In the genomic region with DNA sequence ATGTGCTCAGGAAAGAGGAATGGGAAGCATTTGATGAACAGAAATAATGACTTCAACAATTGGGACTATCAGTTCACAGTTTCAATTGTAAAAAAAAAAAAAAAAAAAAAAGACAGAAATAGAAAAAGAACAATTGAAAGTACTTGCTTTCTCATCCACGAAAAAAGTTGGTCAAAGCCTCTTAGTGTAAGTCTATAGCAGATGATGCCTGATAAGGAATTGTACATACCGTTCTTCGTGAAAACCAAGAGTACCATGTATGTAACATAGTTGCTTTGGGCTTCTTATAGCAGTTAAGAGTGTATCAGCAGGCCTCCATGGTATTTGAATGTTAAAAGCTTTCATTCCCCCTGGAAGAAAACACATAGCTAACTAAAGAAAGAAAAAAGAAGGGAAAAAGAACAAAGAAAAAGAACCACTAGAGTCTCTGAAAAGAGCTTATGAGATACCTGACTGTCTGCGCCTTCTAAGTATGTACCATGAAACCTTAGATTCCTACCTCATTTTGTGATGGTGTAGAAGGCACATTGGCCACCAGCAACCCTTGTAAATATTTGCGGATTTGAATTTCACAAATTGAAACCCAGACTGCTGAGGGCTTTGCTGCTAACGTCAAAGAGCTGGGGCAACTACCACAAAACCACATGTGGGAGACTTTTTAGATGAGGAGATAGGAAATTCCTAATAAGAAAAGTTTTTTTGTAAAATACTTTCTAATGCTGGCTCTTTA, we compare ENCODE assay signal across 20 cellular contexts.
A peak's percentile ranks its signal among the peaks of the same experiment; 100 is the strongest.
DNase-seq lines count a peak whose midpoint lies in the region; ATAC-seq, FAIRE-seq and TF ChIP-seq lines count a peak whose summit lies in the region.
"Had no signal": no experiment of that assay in that cellular context is flagged by ENCODE, and none has a peak within 500 bp of the region (broad histone marks: within the 10 kb centered on the region; RNA-seq: fewer than 3 reads in every experiment).

No MANE protein-coding gene starts in this region.

- no peak for FAIRE-seq in HepG2 (lab: Jason Lieb, UNC)
- FAIRE-seq: urothelium cell line had no signal

- H3K4me2 ChIP-seq in HepG2 (ENCODE audit: low read depth, low read length), result no peak overlapping the region

- H3K27me3 Mint-ChIP-seq in effector memory CD8-positive, alpha-beta T cell, result peaks cover 0 to 6% of the 10 kb centered on the region in 2 donors
- H3K27me3 Mint-ChIP-seq in stimulated activated naive B cell treated with anti-CD40 and anti-IgM and Interleukin-4, amounts not matched to agents 10 μg/mL and 1 μg/mL and 100 μg/mL, for 72 hours, result peaks cover 0 to 12% of the 10 kb centered on the region in 2 donors

- DNase-seq in HepG2 (ENCODE audit: low spot score) (no peak), Panc1 (ENCODE audit: low read depth, low spot score) (no peak), foreskin melanocyte (no peak), NCI-H2171 (lab: John Stamatoyannopoulos, UW) (no peak), GM19238 (ENCODE audit: insufficient read length, low spot score) (no peak)
- DNase-seq in effector memory CD8-positive, alpha-beta T cell, result no peak
- no peak for DNase-seq in stimulated activated naive B cell treated with anti-CD40 and anti-IgM and Interleukin-4, amounts not matched to agents 10 μg/mL and 1 μg/mL and 100 μg/mL, for 72 hours
- DNase-seq: activated gamma-delta T cell treated with Interleukin-2 at 50 U/mL for 16 hours; adrenal gland; HFFc6; IMR-90; NCI-H1417; NCI-H2081 treated with DMSO at 0.1 percent for 48 hours; NCI-H774; psoas muscle; stimulated activated CD4-positive, alpha-beta T cell treated with anti-CD3 and anti-CD28 coated beads, Interleukin-1b, Interleukin-23, amount 100 ng/mL, for 48 hours; T-helper 9 cell had no signal

- ATAC-seq in HepG2 (no peak), Panc1 (no peak)
- ATAC-seq in effector memory CD8-positive, alpha-beta T cell (replicated peaks), result peak; percentile 71
- ATAC-seq in stimulated activated naive B cell treated with anti-CD40 and anti-IgM and Interleukin-4, amounts not matched to agents 10 μg/mL and 1 μg/mL and 100 μg/mL, for 72 hours (replicated peaks), result no peak
- ATAC-seq: psoas muscle had no signal

- H3K27ac ChIP-seq in liver (ENCODE audit: low read depth in 1 of 2, low read length in 2 of 2) (peak overlapping the region; percentile 56 to 63), HepG2 (ENCODE audit: extremely low read length, insufficient read depth, low read length) (no peak overlapping the region), Panc1 (ENCODE audit: low read length) (peak overlapping the region; percentile 26; the same call in 1 of the 2 replicates)
- H3K27ac ChIP-seq: adrenal gland, psoas muscle, skin epidermis had no signal

- H3K4me3 ChIP-seq in liver (ENCODE audit: low read depth in 1 of 3, low read length in 3 of 3), result no peak overlapping the region
- H3K4me3 ChIP-seq in HepG2 (replicated peaks in 1 of 3; ENCODE audit: insufficient read depth in 1 of 3, low read depth in 2 of 3, low read length in 3 of 3), result no peak overlapping the region
- H3K4me3 ChIP-seq in Panc1 (ENCODE audit: low read depth in 2 of 2, low read length in 2 of 2), result no peak overlapping the region
- H3K4me3 ChIP-seq: adrenal gland, psoas muscle, skin epidermis had no signal

- H3K9me3 ChIP-seq in liver (ENCODE audit: control insufficient read depth in 4 of 4, low read length in 3 of 4) (no peaks in the 10 kb centered on the region), HepG2 (ENCODE audit: low read length) (no peaks in the 10 kb centered on the region), Panc1 (ENCODE audit: control insufficient read depth, insufficient read depth, low read depth, low read length) (no peaks in the 10 kb centered on the region)
- H3K9me3 ChIP-seq: adrenal gland, psoas muscle had no signal

- 65% methylated on average over 6 of the region's 6 CpGs for WGBS in liver
- 28% methylated on average over 6 of the region's 6 CpGs for WGBS in HepG2 (ENCODE audit: low lambda C conversion rate)

- H4K20me1 ChIP-seq in HepG2 (ENCODE audit: insufficient read depth, low read length), result no peaks in the 10 kb centered on the region

- intact Hi-C loops in HepG2 (cut with micrococcal nuclease; ENCODE audit: unreplicated experiment), result no loop called here
- intact Hi-C loops in Panc1 (cut with micrococcal nuclease; ENCODE audit: unreplicated experiment), result no loop called here

- H3K9ac ChIP-seq in liver (ENCODE audit: low read depth in 1 of 2, low read length in 2 of 2) (peak overlapping the region in 1 of 2 donors; percentile 34), HepG2 (ENCODE audit: insufficient read depth, low read depth, low read length) (no peak overlapping the region)

- peak overlapping the region in 1 of 2 donors; percentile 29 for H3K27ac Mint-ChIP-seq in effector memory CD8-positive, alpha-beta T cell
- peak overlapping the region; percentile 62 for H3K27ac Mint-ChIP-seq in stimulated activated naive B cell treated with anti-CD40 and anti-IgM and Interleukin-4, amounts not matched to agents 10 μg/mL and 1 μg/mL and 100 μg/mL, for 72 hours
- H3K27ac Mint-ChIP-seq: HFFc6 had no signal

- TF ChIP-seq POLR2A in HepG2 (IDR thresholded peaks at IDR 0.05; ENCODE audit: insufficient read depth in 1 of 2, low read depth in 2 of 2, low read length in 2 of 2), result no peak

- H3K4me3 Mint-ChIP-seq in effector memory CD8-positive, alpha-beta T cell, result no peak overlapping the region
- no peak overlapping the region for H3K4me3 Mint-ChIP-seq in stimulated activated naive B cell treated with anti-CD40 and anti-IgM and Interleukin-4, amounts not matched to agents 10 μg/mL and 1 μg/mL and 100 μg/mL, for 72 hours
- H3K4me3 Mint-ChIP-seq: HFFc6 had no signal

- POLR2A ChIA-PET in HepG2 (lab: Yijun Ruan, JAX), result no interaction called here
- POLR2A ChIA-PET in Panc1 (lab: Charles Lee), result no interaction called here

- TF ChIP-seq CTCF in liver (IDR thresholded peaks at IDR 0.05; ENCODE audit: low read depth, low read length, missing input control) (no peak), HepG2 (CRISPR knock-in tag; IDR thresholded peaks at IDR 0.05) (no peak), Panc1 (IDR thresholded peaks at IDR 0.05) (no peak)

- CTCF ChIA-PET in HepG2 (lab: Yijun Ruan, JAX; ENCODE audit: low intra/inter-chr PET ratio, low total read pairs) (interaction anchor here (0.7 kb wide), 1 partner anchor 316 kb away, joined by 3 read pairs; no protein-coding TSS in a partner anchor), Panc1 (lab: Charles Lee) (no interaction called here)

- in situ Hi-C loops in HepG2 (cut with HindIII; ENCODE audit: extremely low pct_ligation_motif_present, low pct_unique_long_range_greater_than_20kb) (loop anchor here (25.0 kb wide), 1 partner anchor 559 kb away; no protein-coding TSS in a partner anchor), Panc1 (cut with HindIII; ENCODE audit: low pct_unique_long_range_greater_than_20kb, low sequenced_read_pairs) (no loop called here)

- TF ChIP-seq EP300 in HepG2 (IDR thresholded peaks at IDR 0.05; ENCODE audit: low read depth in 2 of 2, low read length in 2 of 2), result no peak
- TF ChIP-seq EP300 in HepG2 (CRISPR knock-in tag; IDR thresholded peaks at IDR 0.05; ENCODE audit: borderline replicate concordance), result no peak

- H3K36me3 ChIP-seq in liver (ENCODE audit: control insufficient read depth in 4 of 4, insufficient read depth in 3 of 4, low read depth in 1 of 4, low read length in 3 of 4) (no peaks in the 10 kb centered on the region), HepG2 (replicated peaks in 1 of 2; ENCODE audit: control insufficient read depth in 1 of 2, insufficient read depth in 2 of 2, low read length in 2 of 2) (no peaks in the 10 kb centered on the region), Panc1 (ENCODE audit: control insufficient read depth, insufficient read depth, low read length) (no peaks in the 10 kb centered on the region)
- H3K36me3 ChIP-seq: adrenal gland had no signal

- H2AFZ ChIP-seq in HepG2 (ENCODE audit: low read length), result no peak overlapping the region

- BruUV-seq in HepG2 (replicated peaks; lab: Mats Ljungman, UMichigan) (no TSS peak), Panc1 (replicated peaks; lab: Mats Ljungman, UMichigan) (no TSS peak)

- H3K36me3 Mint-ChIP-seq in effector memory CD8-positive, alpha-beta T cell (ENCODE audit: insufficient read depth), result peaks cover 3% of the 10 kb centered on the region
- H3K36me3 Mint-ChIP-seq in stimulated activated naive B cell treated with anti-CD40 and anti-IgM and Interleukin-4, amounts not matched to agents 10 μg/mL and 1 μg/mL and 100 μg/mL, for 72 hours, result no peaks in the 10 kb centered on the region

- peaks cover 0 to 8% of the 10 kb centered on the region in 2 donors for H3K4me1 Mint-ChIP-seq in effector memory CD8-positive, alpha-beta T cell (ENCODE audit: low read depth in 2 of 2)
- peaks cover 3 to 19% of the 10 kb centered on the region in 2 donors for H3K4me1 Mint-ChIP-seq in stimulated activated naive B cell treated with anti-CD40 and anti-IgM and Interleukin-4, amounts not matched to agents 10 μg/mL and 1 μg/mL and 100 μg/mL, for 72 hours

- H3K9me3 Mint-ChIP-seq in effector memory CD8-positive, alpha-beta T cell, result no peaks in the 10 kb centered on the region
- H3K9me3 Mint-ChIP-seq in stimulated activated naive B cell treated with anti-CD40 and anti-IgM and Interleukin-4, amounts not matched to agents 10 μg/mL and 1 μg/mL and 100 μg/mL, for 72 hours, result no peaks in the 10 kb centered on the region
- H3K9me3 Mint-ChIP-seq: HFFc6 had no signal

- peaks cover 0 to 10% (median 5%) of the 10 kb centered on the region in 4 donors for H3K4me1 ChIP-seq in liver (ENCODE audit: control insufficient read depth in 4 of 4, insufficient read depth in 4 of 4, low read length in 3 of 4)
- H3K4me1 ChIP-seq in HepG2 (ENCODE audit: insufficient read depth, low read length), result no peaks in the 10 kb centered on the region
- peaks cover 8% of the 10 kb centered on the region; the same call in 1 of the 2 replicates for H3K4me1 ChIP-seq in Panc1 (ENCODE audit: control insufficient read depth, insufficient read depth, low read length)
- H3K4me1 ChIP-seq: adrenal gland had no signal

- no peaks in the 10 kb centered on the region for H3K27me3 ChIP-seq in liver (ENCODE audit: control insufficient read depth in 4 of 4, insufficient read depth in 4 of 4, low read length in 3 of 4)
- no peaks in the 10 kb centered on the region; a peak in 1 of 5 replicates for H3K27me3 ChIP-seq in HepG2 (ENCODE audit: control insufficient read depth in 1 of 2, insufficient read depth in 2 of 2, low read length in 2 of 2)
- H3K27me3 ChIP-seq in Panc1 (ENCODE audit: control insufficient read depth, insufficient read depth, low read length), result no peaks in the 10 kb centered on the region
- H3K27me3 ChIP-seq: adrenal gland had no signal

- no peaks in the 10 kb centered on the region for H3K79me2 ChIP-seq in HepG2 (ENCODE audit: insufficient read depth, low read length)

- TF ChIP-seq RAD21 in liver (IDR thresholded peaks at IDR 0.05), result no peak
- no peak for TF ChIP-seq RAD21 in HepG2 (CRISPR knock-in tag; IDR thresholded peaks at IDR 0.05)

TF ChIP-seq in HepG2, 621 proteins besides CTCF, POLR2A, EP300 and RAD21 (continues in another document):
- no peak for TF ChIP-seq SALL1 (CRISPR knock-in tag; IDR thresholded peaks at IDR 0.05)
- TF ChIP-seq DNMT1 (CRISPR knock-in tag; IDR thresholded peaks at IDR 0.05), result no peak
- no peak for TF ChIP-seq ZNF136 (CRISPR knock-in tag; IDR thresholded peaks at IDR 0.05; ENCODE audit: low read depth)
